ENCODE assay signal across 1 cellular context in the genomic region with DNA sequence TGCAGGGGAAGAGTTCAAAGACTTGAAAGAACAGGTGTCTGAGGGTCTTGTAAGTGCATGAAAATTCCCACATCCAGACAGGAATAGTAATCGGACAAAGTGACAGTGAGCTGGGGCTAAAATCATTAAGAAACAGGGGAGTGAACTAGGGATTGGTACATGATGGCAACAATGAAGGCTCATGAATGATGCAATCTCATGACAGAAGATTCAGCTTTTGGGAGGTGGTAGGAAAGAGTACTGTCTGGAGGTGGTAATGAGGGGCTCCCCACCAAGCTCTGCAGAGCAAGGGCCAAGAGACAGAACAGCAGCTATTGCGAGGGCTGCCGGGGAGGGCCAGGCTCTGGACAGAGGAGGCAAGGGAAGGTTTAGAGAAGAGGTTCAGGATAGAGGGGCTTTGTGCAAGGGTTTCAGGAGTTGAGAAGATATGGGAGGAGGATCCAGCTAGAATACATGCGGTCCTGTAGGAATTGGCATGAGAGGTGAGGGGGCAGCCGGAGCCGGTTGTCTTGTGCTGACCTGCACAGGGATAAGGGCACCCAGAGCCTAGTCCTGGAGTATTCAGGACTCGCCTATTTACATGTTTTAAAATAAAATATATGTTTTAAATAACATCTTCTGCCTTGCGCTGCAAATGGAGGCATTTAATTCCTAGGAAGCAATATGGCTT.
TF ChIP-seq lines count a peak whose summit lies in the region.

No MANE protein-coding gene starts in this region.

TF ChIP-seq in K562, 482 proteins besides CTCF, POLR2A, EP300 and RAD21 (continued from another document):
- TF ChIP-seq, protein P1, sequence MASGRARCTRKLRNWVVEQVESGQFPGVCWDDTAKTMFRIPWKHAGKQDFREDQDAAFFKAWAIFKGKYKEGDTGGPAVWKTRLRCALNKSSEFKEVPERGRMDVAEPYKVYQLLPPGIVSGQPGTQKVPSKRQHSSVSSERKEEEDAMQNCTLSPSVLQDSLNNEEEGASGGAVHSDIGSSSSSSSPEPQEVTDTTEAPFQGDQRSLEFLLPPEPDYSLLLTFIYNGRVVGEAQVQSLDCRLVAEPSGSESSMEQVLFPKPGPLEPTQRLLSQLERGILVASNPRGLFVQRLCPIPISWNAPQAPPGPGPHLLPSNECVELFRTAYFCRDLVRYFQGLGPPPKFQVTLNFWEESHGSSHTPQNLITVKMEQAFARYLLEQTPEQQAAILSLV (tag; IDR thresholded peaks at IDR 0.05): peak; percentile 80
- TF ChIP-seq ZKSCAN3 (CRISPR knock-in tag; IDR thresholded peaks at IDR 0.05) (no peak), MXI1 (IDR thresholded peaks at IDR 0.05; ENCODE audit: low read depth, low read length) (no peak), JUND (IDR thresholded peaks at IDR 0.05; ENCODE audit: borderline replicate concordance, low read depth, low read length) (peak; percentile 61; the same call in 1 of the 2 replicates), JUND (tag; IDR thresholded peaks at IDR 0.05; ENCODE audit: borderline replicate concordance, low read depth, low read length) (no peak), EHMT2 (IDR thresholded peaks at IDR 0.05) (peak; percentile 29; the same call in 1 of the 2 replicates), SRSF3 (IDR thresholded peaks at IDR 0.05; ENCODE audit: insufficient read depth, low read length) (no peak), CXXC5 (CRISPR knock-in tag; IDR thresholded peaks at IDR 0.05) (peak; percentile 42), CEBPB (tag; IDR thresholded peaks at IDR 0.05) (peak; percentile 66), SMAD4 (CRISPR knock-in tag; conservative IDR thresholded peaks at IDR 0.05) (peak; percentile 78), CHD4 (IDR thresholded peaks at IDR 0.05; ENCODE audit: insufficient read depth, insufficient replicate concordance, low read depth, low read length, poor library complexity, severe bottlenecking) (no peak), MEF2A (IDR thresholded peaks at IDR 0.05; ENCODE audit: control insufficient read depth, low read depth, low read length) (no peak), FOS (IDR thresholded peaks at IDR 0.05; ENCODE audit: extremely low read depth, insufficient read length) (no peak), ZNF24 (IDR thresholded peaks at IDR 0.05) (peak; percentile 83), ZNF589 (CRISPR knock-in tag; IDR thresholded peaks at IDR 0.05; ENCODE audit: low read depth) (no peak), KDM4B (IDR thresholded peaks at IDR 0.05; ENCODE audit: borderline replicate concordance in 2 of 2, low read depth in 1 of 2) (no peak), CCNT2 (IDR thresholded peaks at IDR 0.05; ENCODE audit: borderline replicate concordance, extremely low read depth, insufficient read length, low read depth, low read length) (no peak), HEY1 (CRISPR knock-in tag; IDR thresholded peaks at IDR 0.05; ENCODE audit: borderline replicate concordance) (no peak), ZNF175 (CRISPR knock-in tag; IDR thresholded peaks at IDR 0.05; ENCODE audit: low read depth) (0 out of 2 replicates have a peak, but pooled peaks have one; percentile 55), ZNF41 (CRISPR knock-in tag; conservative IDR thresholded peaks at IDR 0.05) (no peak)
- TF ChIP-seq, protein P2, sequence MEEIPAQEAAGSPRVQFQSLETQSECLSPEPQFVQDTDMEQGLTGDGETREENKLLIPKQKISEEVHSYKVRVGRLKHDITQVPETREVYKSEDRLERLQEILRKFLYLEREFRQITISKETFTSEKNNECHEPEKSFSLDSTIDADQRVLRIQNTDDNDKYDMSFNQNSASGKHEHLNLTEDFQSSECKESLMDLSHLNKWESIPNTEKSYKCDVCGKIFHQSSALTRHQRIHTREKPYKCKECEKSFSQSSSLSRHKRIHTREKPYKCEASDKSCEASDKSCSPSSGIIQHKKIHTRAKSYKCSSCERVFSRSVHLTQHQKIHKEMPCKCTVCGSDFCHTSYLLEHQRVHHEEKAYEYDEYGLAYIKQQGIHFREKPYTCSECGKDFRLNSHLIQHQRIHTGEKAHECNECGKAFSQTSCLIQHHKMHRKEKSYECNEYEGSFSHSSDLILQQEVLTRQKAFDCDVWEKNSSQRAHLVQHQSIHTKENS (CRISPR knock-in tag; IDR thresholded peaks at IDR 0.05): no peak
- TF ChIP-seq, protein P3, sequence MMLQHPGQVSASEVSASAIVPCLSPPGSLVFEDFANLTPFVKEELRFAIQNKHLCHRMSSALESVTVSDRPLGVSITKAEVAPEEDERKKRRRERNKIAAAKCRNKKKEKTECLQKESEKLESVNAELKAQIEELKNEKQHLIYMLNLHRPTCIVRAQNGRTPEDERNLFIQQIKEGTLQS (IDR thresholded peaks at IDR 0.05): peak; percentile 93
- TF ChIP-seq, protein P3 (CRISPR knock-in tag; conservative IDR thresholded peaks at IDR 0.05): no peak
